Comparison of ENCODE assay signal across 1 cellular context in the genomic region with DNA sequence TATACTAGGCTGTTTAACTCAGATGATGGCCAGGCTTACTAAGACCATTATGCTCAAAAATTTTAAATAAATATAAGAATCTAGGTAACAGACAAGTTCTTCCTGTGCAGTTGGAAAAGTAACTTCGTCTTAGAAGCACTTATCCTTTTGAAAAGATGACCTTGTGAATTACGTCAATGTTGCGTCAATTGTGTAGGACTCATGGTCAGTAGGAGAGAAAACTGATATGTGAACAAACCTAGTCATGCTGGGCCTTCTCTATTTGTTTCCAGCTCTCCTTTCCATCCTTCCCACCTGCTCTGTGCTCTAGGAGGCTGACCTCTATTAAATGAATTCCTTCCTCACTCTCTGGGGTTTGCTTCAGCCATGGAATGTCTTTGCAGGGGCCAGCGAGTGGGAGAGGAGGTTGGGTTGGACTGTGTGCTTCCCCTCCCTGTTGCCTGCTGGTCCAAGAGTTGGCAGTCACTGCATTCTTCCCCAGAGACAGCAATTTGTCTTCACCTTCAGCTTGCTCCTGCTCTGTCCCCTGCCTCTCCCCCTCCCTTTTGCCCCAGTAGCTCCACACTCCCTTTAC.
TF ChIP-seq lines count a peak whose summit lies in the region.

No MANE protein-coding gene starts in this region.

TF ChIP-seq in SK-N-SH treated with all-trans-retinoic acid at 6 μM for 48 hours, 23 proteins besides CTCF, POLR2A, EP300 and RAD21 (continued from another document):
- TF ChIP-seq ZFP3 (CRISPR knock-in tag; IDR thresholded peaks at IDR 0.05) (no peak), ZC3H10 (CRISPR knock-in tag; IDR thresholded peaks at IDR 0.05) (no peak), CSDC2 (CRISPR knock-in tag; IDR thresholded peaks at IDR 0.05) (no peak), GLIS3 (CRISPR knock-in tag; IDR thresholded peaks at IDR 0.05) (no peak), TOX (CRISPR knock-in tag; IDR thresholded peaks at IDR 0.05; ENCODE audit: borderline replicate concordance) (no peak), ZNF565 (CRISPR knock-in tag; conservative IDR thresholded peaks at IDR 0.05; ENCODE audit: low read depth) (no peak), SNAI2 (CRISPR knock-in tag; IDR thresholded peaks at IDR 0.05) (no peak), ISL1 (CRISPR knock-in tag; IDR thresholded peaks at IDR 0.05) (no peak)
- TF ChIP-seq, protein P1, sequence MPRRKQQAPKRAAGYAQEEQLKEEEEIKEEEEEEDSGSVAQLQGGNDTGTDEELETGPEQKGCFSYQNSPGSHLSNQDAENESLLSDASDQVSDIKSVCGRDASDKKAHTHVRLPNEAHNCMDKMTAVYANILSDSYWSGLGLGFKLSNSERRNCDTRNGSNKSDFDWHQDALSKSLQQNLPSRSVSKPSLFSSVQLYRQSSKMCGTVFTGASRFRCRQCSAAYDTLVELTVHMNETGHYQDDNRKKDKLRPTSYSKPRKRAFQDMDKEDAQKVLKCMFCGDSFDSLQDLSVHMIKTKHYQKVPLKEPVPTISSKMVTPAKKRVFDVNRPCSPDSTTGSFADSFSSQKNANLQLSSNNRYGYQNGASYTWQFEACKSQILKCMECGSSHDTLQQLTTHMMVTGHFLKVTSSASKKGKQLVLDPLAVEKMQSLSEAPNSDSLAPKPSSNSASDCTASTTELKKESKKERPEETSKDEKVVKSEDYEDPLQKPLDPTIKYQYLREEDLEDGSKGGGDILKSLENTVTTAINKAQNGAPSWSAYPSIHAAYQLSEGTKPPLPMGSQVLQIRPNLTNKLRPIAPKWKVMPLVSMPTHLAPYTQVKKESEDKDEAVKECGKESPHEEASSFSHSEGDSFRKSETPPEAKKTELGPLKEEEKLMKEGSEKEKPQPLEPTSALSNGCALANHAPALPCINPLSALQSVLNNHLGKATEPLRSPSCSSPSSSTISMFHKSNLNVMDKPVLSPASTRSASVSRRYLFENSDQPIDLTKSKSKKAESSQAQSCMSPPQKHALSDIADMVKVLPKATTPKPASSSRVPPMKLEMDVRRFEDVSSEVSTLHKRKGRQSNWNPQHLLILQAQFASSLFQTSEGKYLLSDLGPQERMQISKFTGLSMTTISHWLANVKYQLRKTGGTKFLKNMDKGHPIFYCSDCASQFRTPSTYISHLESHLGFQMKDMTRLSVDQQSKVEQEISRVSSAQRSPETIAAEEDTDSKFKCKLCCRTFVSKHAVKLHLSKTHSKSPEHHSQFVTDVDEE (CRISPR knock-in tag; IDR thresholded peaks at IDR 0.05), result no peak
